Comparison of ENCODE assay signal across 8 cellular contexts in genomic region chr21:36134820-36135390, GRCh38. TPM values are rescaled to one million over a fixed set of nuclear protein-coding genes. Genes with fewer than 3 reads are reported as not detected.
DNase-seq lines count a peak whose midpoint lies in the region; ATAC-seq and TF ChIP-seq lines count a peak whose summit lies in the region.

TSS of gene CBR3 (plus strand) at chr21:36135079. CDS start at chr21:36135193, 114 bp downstream.

- ATAC-seq in RWPE2 (ENCODE audit: low read depth) (peak; percentile 42), GM18502 (IDR thresholded peaks at IDR 0.05; ENCODE audit: poor library complexity, unreplicated experiment) (no peak)

- H3K27me3 ChIP-seq in RWPE2 (ENCODE audit: insufficient read depth, poor library complexity, severe bottlenecking) = no peaks in the 10 kb centered on the region
- H3K27me3 ChIP-seq in adipocyte (replicated peaks; ENCODE audit: control insufficient read depth, insufficient read depth, low read length) = no peaks in the 10 kb centered on the region
- H3K27me3 ChIP-seq in left ventricle myocardium inferior (ENCODE audit: low read depth) = no peaks in the 10 kb centered on the region

- DNase-seq in DMS53 (lab: John Stamatoyannopoulos, UW) = peak; percentile 66
- DNase-seq in DMS53 treated with DMSO at 0.1 percent for 48 hours (lab: John Stamatoyannopoulos, UW; ENCODE audit: unreplicated experiment) = no peak
- no peak for DNase-seq in RWPE2 (ENCODE audit: low spot score)
- DNase-seq in adipocyte (ENCODE audit: low read depth) = peak; percentile 75
- DNase-seq in left ventricle myocardium inferior = peak; percentile 72
- peak; percentile 92 for DNase-seq in posterior vena cava (ENCODE audit: low spot score)
- DNase-seq in NCI-H1048 (lab: John Stamatoyannopoulos, UW) = no peak

- H3K4me1 ChIP-seq in RWPE2 (ENCODE audit: insufficient read depth, poor library complexity, severe bottlenecking) (peaks cover 7% of the 10 kb centered on the region), adipocyte (ENCODE audit: control insufficient read depth, insufficient read depth, low read length) (peaks cover 28% of the 10 kb centered on the region), left ventricle myocardium inferior (peaks cover 45% of the 10 kb centered on the region)

- H3K9ac ChIP-seq in adipocyte (ENCODE audit: low read length) = peak within 1 kb of the TSS; percentile 95

- intact Hi-C loops in left ventricle myocardium inferior (cut with micrococcal nuclease) = no loop called here
- intact Hi-C loops in posterior vena cava (cut with DNase I) = no loop called here

- TF ChIP-seq CTCF in RWPE2 (IDR thresholded peaks at IDR 0.05; ENCODE audit: poor library complexity, severe bottlenecking) = no peak
- TF ChIP-seq CTCF in left ventricle myocardium inferior (IDR thresholded peaks at IDR 0.05; ENCODE audit: borderline replicate concordance) = no peak

- H3K9me3 ChIP-seq in RWPE2 (ENCODE audit: severe bottlenecking) (no peaks in the 10 kb centered on the region), adipocyte (ENCODE audit: control insufficient read depth, low read length) (no peaks in the 10 kb centered on the region), left ventricle myocardium inferior (replicated peaks) (no peaks in the 10 kb centered on the region)

- H3K36me3 ChIP-seq in RWPE2 (ENCODE audit: low read depth) = no peaks in the 10 kb centered on the region
- peaks cover 10% of the 10 kb centered on the region for H3K36me3 ChIP-seq in adipocyte (ENCODE audit: control insufficient read depth, insufficient read depth, low read length, severe bottlenecking)
- H3K36me3 ChIP-seq in left ventricle myocardium inferior = peaks cover 9% of the 10 kb centered on the region

- H3K4me3 ChIP-seq in RWPE2 (ENCODE audit: severe bottlenecking) (peak within 1 kb of the TSS; percentile 41), adipocyte (ENCODE audit: low read length) (peak within 1 kb of the TSS; percentile 92), left ventricle myocardium inferior (peak within 1 kb of the TSS; percentile 75)

- H3K27ac ChIP-seq in RWPE2 (ENCODE audit: poor library complexity, severe bottlenecking) = peak within 1 kb of the TSS; percentile 70
- peak within 1 kb of the TSS; percentile 95 for H3K27ac ChIP-seq in left ventricle myocardium inferior (replicated peaks)

RNA-seq across cellular contexts. Expression of gene CBR3, which starts in this region (rescaled TPM):
- total RNA-seq in left ventricle myocardium inferior (2.0 TPM), posterior vena cava (10 to 100 TPM; 12.2 to 12.5 TPM)

Comparison
In these comparisons a context has a peak if more than half of its experiments do, and no peak if none do; other contexts are left out.
1. DNase-seq: peak in DMS53 (single experiment), adipocyte (single experiment), left ventricle myocardium inferior (single experiment) and posterior vena cava (single experiment); none in DMS53 treated with DMSO at 0.1 percent for 48 hours (single experiment), RWPE2 (single experiment) and NCI-H1048 (single experiment).
2. H3K4me3 ChIP-seq: peak in every context shown above with its lines; median percentile 92 in adipocyte; 75 in left ventricle myocardium inferior; 41 in RWPE2.